Comparison of ENCODE assay signal across 29 cellular contexts in genomic region chr11:41308286-41308685, GRCh38.
"Had no signal": no experiment of that assay in that cellular context is flagged by ENCODE, and none has a peak within 500 bp of the region (broad histone marks: within the 10 kb centered on the region; RNA-seq: fewer than 3 reads in every experiment).

No MANE protein-coding gene starts in this region.

- H3K4me1 Mint-ChIP-seq: activated CD4-positive, alpha-beta memory T cell treated with anti-CD3 and anti-CD28 coated beads, Interleukin-2, amount 10 ng/mL, durations not matched to agents 7 days and 5 days; activated CD4-positive, alpha-beta T cell treated with anti-CD3 and anti-CD28 coated beads, Interleukin-2, amount 10 ng/mL, durations not matched to agents 7 days and 5 days; activated naive CD4-positive, alpha-beta T cell treated with anti-CD3 and anti-CD28 coated beads, Interleukin-2, amount 50 U/mL, for 24 hours; activated naive CD8-positive, alpha-beta T cell treated with anti-CD3 and anti-CD28 coated beads, Interleukin-2, amount 50 U/mL, for 24 hours; central memory CD8-positive, alpha-beta T cell; T-helper 17 cell had no signal

- H3K4me3 ChIP-seq: left ventricle myocardium inferior, lung, mucosa of descending colon, pancreas, psoas muscle, sigmoid colon, suprapubic skin, tibial artery, upper lobe of right lung had no signal

- H3K9me3 Mint-ChIP-seq: dendritic cell treated with granulocyte-macrophage colony-stimulating factor and Interleukin-4, amounts not matched to agents 40 ng/mL and 50 ng/mL, for 4 days had no signal

- H3K27me3 Mint-ChIP-seq: activated CD4-positive, alpha-beta memory T cell treated with anti-CD3 and anti-CD28 coated beads, Interleukin-2, amount 10 ng/mL, durations not matched to agents 7 days and 5 days; activated CD4-positive, alpha-beta T cell treated with anti-CD3 and anti-CD28 coated beads, Interleukin-2, amount 10 ng/mL, durations not matched to agents 7 days and 5 days; activated naive CD4-positive, alpha-beta T cell treated with anti-CD3 and anti-CD28 coated beads, Interleukin-2, amount 50 U/mL, for 24 hours; activated naive CD8-positive, alpha-beta T cell treated with anti-CD3 and anti-CD28 coated beads, Interleukin-2, amount 50 U/mL, for 24 hours; activated T-cell treated with anti-CD3 and anti-CD28 coated beads, Interleukin-2, amount 50 U/mL, for 24 hours; central memory CD8-positive, alpha-beta T cell; dendritic cell treated with granulocyte-macrophage colony-stimulating factor and Interleukin-4, amounts not matched to agents 40 ng/mL and 50 ng/mL, for 4 days; natural killer cell treated with Interleukin-12 subunit alpha and Interleukin-12 subunit beta and Interleukin-15 and Interleukin-18, amount 100 ng/mL, for 72 hours; T-helper 17 cell had no signal

- H3K27ac ChIP-seq: left ventricle myocardium inferior, pancreas, psoas muscle, sigmoid colon, suprapubic skin, tibial artery, upper lobe of right lung had no signal

- H3K27ac Mint-ChIP-seq: activated CD4-positive, alpha-beta memory T cell treated with anti-CD3 and anti-CD28 coated beads, Interleukin-2, amount 10 ng/mL, durations not matched to agents 7 days and 5 days; activated CD4-positive, alpha-beta T cell treated with anti-CD3 and anti-CD28 coated beads, Interleukin-2, amount 10 ng/mL, durations not matched to agents 7 days and 5 days; activated naive CD4-positive, alpha-beta T cell treated with anti-CD3 and anti-CD28 coated beads, Interleukin-2, amount 50 U/mL, for 24 hours; activated naive CD8-positive, alpha-beta T cell treated with anti-CD3 and anti-CD28 coated beads, Interleukin-2, amount 50 U/mL, for 24 hours; activated T-cell treated with anti-CD3 and anti-CD28 coated beads, Interleukin-2, amount 50 U/mL, for 24 hours; dendritic cell treated with granulocyte-macrophage colony-stimulating factor and Interleukin-4, amounts not matched to agents 40 ng/mL and 50 ng/mL, for 4 days; natural killer cell treated with Interleukin-12 subunit alpha and Interleukin-12 subunit beta and Interleukin-15 and Interleukin-18, amount 100 ng/mL, for 72 hours; T-helper 17 cell had no signal

- H3K36me3 ChIP-seq: left ventricle myocardium inferior, pancreas, sigmoid colon, suprapubic skin, tibial artery, upper lobe of right lung had no signal

- H3K4me3 Mint-ChIP-seq: activated CD4-positive, alpha-beta memory T cell treated with anti-CD3 and anti-CD28 coated beads, Interleukin-2, amount 10 ng/mL, durations not matched to agents 7 days and 5 days; activated CD4-positive, alpha-beta T cell treated with anti-CD3 and anti-CD28 coated beads, Interleukin-2, amount 10 ng/mL, durations not matched to agents 7 days and 5 days; activated naive CD4-positive, alpha-beta T cell treated with anti-CD3 and anti-CD28 coated beads, Interleukin-2, amount 50 U/mL, for 24 hours; activated naive CD8-positive, alpha-beta T cell treated with anti-CD3 and anti-CD28 coated beads, Interleukin-2, amount 50 U/mL, for 24 hours; activated T-cell treated with anti-CD3 and anti-CD28 coated beads, Interleukin-2, amount 50 U/mL, for 24 hours; central memory CD8-positive, alpha-beta T cell; dendritic cell treated with granulocyte-macrophage colony-stimulating factor and Interleukin-4, amounts not matched to agents 40 ng/mL and 50 ng/mL, for 4 days; natural killer cell treated with Interleukin-12 subunit alpha and Interleukin-12 subunit beta and Interleukin-15 and Interleukin-18, amount 100 ng/mL, for 72 hours; T-helper 17 cell had no signal

- H3K36me3 Mint-ChIP-seq: activated naive CD4-positive, alpha-beta T cell treated with anti-CD3 and anti-CD28 coated beads, Interleukin-2, amount 50 U/mL, for 24 hours had no signal

- DNase-seq: activated CD4-positive, alpha-beta memory T cell treated with anti-CD3 and anti-CD28 coated beads, Interleukin-2, amount 10 ng/mL, durations not matched to agents 7 days and 5 days; activated CD4-positive, alpha-beta T cell treated with anti-CD3 and anti-CD28 coated beads for 1 hour; activated CD4-positive, alpha-beta T cell treated with anti-CD3 and anti-CD28 coated beads, Interleukin-2, amount 10 ng/mL, durations not matched to agents 7 days and 5 days; activated CD8-positive, alpha-beta memory T cell treated with anti-CD3 and anti-CD28 coated beads, Interleukin-2, amount 50 U/mL, for 48 hours; activated gamma-delta T cell treated with Interleukin-2 at 50 U/mL for 16 hours; activated naive CD8-positive, alpha-beta T cell treated with anti-CD3 and anti-CD28 coated beads, Interleukin-2, amount 50 U/mL, for 24 hours; activated T-cell treated with anti-CD3 and anti-CD28 coated beads, Interleukin-2, amount 50 U/mL, for 24 hours; effector CD4-positive, alpha-beta T cell; glutamatergic neuron; islet precursor cell; left ventricle myocardium inferior; mucosa of descending colon; pancreas; psoas muscle; sigmoid colon; small intestine; stimulated activated CD4-positive, alpha-beta T cell treated with anti-CD3 and anti-CD28 coated beads, Interleukin-4, amount 100 ng/mL, for 4 hours; stimulated activated CD8-positive, alpha-beta memory T cell treated with anti-CD3 and anti-CD28 coated beads, Interleukin-4, amount 100 ng/mL, for 48 hours; stimulated activated naive CD4-positive, alpha-beta T cell; T-helper 17 cell; T1000; tibial artery; upper lobe of right lung had no signal

- H3K4me1 ChIP-seq: left ventricle myocardium inferior, pancreas, psoas muscle, sigmoid colon, suprapubic skin, tibial artery, upper lobe of right lung had no signal

- H3K27me3 ChIP-seq: pancreas, sigmoid colon, suprapubic skin, tibial artery, upper lobe of right lung had no signal

- H3K9me3 ChIP-seq: left ventricle myocardium inferior, mucosa of descending colon, pancreas, psoas muscle, sigmoid colon, suprapubic skin, tibial artery, upper lobe of right lung had no signal
